1 cellular context compared by ENCODE assay signal in genomic region chr6:157380779-157381561, GRCh38.
TF ChIP-seq lines count a peak whose summit lies in the region.

Gene ZDHHC14 (plus strand): TSS chr6:157381190.

TF ChIP-seq in WTC11, 78 proteins besides CTCF, POLR2A, EP300 and RAD21 (continued from another document):
- TF ChIP-seq HMGXB4 (CRISPR knock-in tag; IDR thresholded peaks at IDR 0.05) = 0 out of 2 replicates have a peak, but pooled peaks have one; percentile 19
- no peak for TF ChIP-seq ESRRA (CRISPR knock-in tag; IDR thresholded peaks at IDR 0.05; ENCODE audit: borderline replicate concordance)
- no peak for TF ChIP-seq ERG (CRISPR knock-in tag; IDR thresholded peaks at IDR 0.05)
- 0 out of 2 replicates have a peak, but pooled peaks have one; percentile 1 for TF ChIP-seq JUN (CRISPR knock-in tag; IDR thresholded peaks at IDR 0.05)
- no peak for TF ChIP-seq ZNF317 (CRISPR knock-in tag; IDR thresholded peaks at IDR 0.05; ENCODE audit: borderline replicate concordance, low read depth)
- no peak for TF ChIP-seq FOXJ3 (CRISPR knock-in tag; IDR thresholded peaks at IDR 0.05; ENCODE audit: borderline replicate concordance)
- TF ChIP-seq, protein P1, sequence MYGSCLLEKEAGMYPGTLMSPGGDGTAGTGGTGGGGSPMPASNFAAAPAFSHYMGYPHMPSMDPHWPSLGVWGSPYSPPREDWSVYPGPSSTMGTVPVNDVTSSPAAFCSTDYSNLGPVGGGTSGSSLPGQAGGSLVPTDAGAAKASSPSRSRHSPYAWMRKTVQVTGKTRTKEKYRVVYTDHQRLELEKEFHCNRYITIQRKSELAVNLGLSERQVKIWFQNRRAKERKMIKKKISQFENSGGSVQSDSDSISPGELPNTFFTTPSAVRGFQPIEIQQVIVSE (CRISPR knock-in tag; IDR thresholded peaks at IDR 0.05; ENCODE audit: borderline replicate concordance) = no peak
- TF ChIP-seq CBFB (CRISPR knock-in tag; IDR thresholded peaks at IDR 0.05; ENCODE audit: low read depth) = no peak
- TF ChIP-seq ETV6 (CRISPR knock-in tag; IDR thresholded peaks at IDR 0.05) = no peak
- TF ChIP-seq, protein P2, sequence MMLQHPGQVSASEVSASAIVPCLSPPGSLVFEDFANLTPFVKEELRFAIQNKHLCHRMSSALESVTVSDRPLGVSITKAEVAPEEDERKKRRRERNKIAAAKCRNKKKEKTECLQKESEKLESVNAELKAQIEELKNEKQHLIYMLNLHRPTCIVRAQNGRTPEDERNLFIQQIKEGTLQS (CRISPR knock-in tag; conservative IDR thresholded peaks at IDR 0.05) = no peak
- TF ChIP-seq FOXP4 (CRISPR knock-in tag; IDR thresholded peaks at IDR 0.05) = 0 out of 2 replicates have a peak, but pooled peaks have one; percentile 44
- TF ChIP-seq HMGA2 (CRISPR knock-in tag; IDR thresholded peaks at IDR 0.05) = no peak
- TF ChIP-seq TEAD1 (CRISPR knock-in tag; IDR thresholded peaks at IDR 0.05) = peak; percentile 32; the same call in 1 of the 2 replicates
- TF ChIP-seq FOXP1 (CRISPR knock-in tag; IDR thresholded peaks at IDR 0.05; ENCODE audit: borderline replicate concordance) = peak; percentile 45; the same call in 1 of the 2 replicates
